ENCODE assay signal across 1 cellular context in the genomic region with DNA sequence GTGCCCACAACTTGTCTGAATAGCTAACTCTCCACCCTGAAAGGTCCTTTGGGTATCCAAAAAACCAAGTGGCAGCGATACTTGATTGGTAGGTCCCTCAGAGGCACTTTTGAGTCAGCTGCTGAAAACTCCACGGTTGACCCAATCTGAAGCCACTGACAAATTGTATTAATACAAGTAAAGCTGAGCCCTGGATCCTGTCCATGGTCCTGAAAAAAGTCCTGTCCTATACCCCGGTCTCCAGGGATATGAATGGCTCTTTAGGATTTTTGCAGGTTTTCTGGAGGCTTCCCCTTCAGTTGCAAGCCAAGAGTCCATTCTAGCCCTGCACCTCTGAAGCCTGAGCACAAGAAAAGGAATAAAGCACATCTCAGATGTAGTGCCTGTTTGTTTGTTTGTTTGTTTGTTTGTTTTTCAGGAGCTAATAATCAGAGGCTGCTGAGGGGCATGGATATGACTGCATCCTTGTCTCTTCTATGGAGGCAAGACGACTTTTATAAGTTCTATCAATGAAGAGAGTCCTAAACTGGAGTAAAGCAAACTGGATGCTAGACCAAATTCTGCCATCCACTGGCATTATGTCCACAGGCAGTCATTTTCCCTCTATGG.
TF ChIP-seq lines count a peak whose summit lies in the region.

No MANE protein-coding gene starts in this region.

TF ChIP-seq in GM12878, 131 proteins besides CTCF, POLR2A, EP300 and RAD21:
- TF ChIP-seq KLF5 (IDR thresholded peaks at IDR 0.05; ENCODE audit: partially characterized antibody) (no peak), YBX1 (IDR thresholded peaks at IDR 0.05) (no peak), SMAD1 (IDR thresholded peaks at IDR 0.05; ENCODE audit: low read depth, partially characterized antibody) (no peak), SIN3A (IDR thresholded peaks at IDR 0.05; ENCODE audit: low read depth, low read length) (no peak)
- TF ChIP-seq, protein P1, sequence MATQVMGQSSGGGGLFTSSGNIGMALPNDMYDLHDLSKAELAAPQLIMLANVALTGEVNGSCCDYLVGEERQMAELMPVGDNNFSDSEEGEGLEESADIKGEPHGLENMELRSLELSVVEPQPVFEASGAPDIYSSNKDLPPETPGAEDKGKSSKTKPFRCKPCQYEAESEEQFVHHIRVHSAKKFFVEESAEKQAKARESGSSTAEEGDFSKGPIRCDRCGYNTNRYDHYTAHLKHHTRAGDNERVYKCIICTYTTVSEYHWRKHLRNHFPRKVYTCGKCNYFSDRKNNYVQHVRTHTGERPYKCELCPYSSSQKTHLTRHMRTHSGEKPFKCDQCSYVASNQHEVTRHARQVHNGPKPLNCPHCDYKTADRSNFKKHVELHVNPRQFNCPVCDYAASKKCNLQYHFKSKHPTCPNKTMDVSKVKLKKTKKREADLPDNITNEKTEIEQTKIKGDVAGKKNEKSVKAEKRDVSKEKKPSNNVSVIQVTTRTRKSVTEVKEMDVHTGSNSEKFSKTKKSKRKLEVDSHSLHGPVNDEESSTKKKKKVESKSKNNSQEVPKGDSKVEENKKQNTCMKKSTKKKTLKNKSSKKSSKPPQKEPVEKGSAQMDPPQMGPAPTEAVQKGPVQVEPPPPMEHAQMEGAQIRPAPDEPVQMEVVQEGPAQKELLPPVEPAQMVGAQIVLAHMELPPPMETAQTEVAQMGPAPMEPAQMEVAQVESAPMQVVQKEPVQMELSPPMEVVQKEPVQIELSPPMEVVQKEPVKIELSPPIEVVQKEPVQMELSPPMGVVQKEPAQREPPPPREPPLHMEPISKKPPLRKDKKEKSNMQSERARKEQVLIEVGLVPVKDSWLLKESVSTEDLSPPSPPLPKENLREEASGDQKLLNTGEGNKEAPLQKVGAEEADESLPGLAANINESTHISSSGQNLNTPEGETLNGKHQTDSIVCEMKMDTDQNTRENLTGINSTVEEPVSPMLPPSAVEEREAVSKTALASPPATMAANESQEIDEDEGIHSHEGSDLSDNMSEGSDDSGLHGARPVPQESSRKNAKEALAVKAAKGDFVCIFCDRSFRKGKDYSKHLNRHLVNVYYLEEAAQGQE (IDR thresholded peaks at IDR 0.05; ENCODE audit: low read depth, low read length), result peak; percentile 92
- TF ChIP-seq, protein P2, sequence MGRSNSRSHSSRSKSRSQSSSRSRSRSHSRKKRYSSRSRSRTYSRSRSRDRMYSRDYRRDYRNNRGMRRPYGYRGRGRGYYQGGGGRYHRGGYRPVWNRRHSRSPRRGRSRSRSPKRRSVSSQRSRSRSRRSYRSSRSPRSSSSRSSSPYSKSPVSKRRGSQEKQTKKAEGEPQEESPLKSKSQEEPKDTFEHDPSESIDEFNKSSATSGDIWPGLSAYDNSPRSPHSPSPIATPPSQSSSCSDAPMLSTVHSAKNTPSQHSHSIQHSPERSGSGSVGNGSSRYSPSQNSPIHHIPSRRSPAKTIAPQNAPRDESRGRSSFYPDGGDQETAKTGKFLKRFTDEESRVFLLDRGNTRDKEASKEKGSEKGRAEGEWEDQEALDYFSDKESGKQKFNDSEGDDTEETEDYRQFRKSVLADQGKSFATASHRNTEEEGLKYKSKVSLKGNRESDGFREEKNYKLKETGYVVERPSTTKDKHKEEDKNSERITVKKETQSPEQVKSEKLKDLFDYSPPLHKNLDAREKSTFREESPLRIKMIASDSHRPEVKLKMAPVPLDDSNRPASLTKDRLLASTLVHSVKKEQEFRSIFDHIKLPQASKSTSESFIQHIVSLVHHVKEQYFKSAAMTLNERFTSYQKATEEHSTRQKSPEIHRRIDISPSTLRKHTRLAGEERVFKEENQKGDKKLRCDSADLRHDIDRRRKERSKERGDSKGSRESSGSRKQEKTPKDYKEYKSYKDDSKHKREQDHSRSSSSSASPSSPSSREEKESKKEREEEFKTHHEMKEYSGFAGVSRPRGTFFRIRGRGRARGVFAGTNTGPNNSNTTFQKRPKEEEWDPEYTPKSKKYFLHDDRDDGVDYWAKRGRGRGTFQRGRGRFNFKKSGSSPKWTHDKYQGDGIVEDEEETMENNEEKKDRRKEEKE (IDR thresholded peaks at IDR 0.05), result no peak
- TF ChIP-seq, protein P3, sequence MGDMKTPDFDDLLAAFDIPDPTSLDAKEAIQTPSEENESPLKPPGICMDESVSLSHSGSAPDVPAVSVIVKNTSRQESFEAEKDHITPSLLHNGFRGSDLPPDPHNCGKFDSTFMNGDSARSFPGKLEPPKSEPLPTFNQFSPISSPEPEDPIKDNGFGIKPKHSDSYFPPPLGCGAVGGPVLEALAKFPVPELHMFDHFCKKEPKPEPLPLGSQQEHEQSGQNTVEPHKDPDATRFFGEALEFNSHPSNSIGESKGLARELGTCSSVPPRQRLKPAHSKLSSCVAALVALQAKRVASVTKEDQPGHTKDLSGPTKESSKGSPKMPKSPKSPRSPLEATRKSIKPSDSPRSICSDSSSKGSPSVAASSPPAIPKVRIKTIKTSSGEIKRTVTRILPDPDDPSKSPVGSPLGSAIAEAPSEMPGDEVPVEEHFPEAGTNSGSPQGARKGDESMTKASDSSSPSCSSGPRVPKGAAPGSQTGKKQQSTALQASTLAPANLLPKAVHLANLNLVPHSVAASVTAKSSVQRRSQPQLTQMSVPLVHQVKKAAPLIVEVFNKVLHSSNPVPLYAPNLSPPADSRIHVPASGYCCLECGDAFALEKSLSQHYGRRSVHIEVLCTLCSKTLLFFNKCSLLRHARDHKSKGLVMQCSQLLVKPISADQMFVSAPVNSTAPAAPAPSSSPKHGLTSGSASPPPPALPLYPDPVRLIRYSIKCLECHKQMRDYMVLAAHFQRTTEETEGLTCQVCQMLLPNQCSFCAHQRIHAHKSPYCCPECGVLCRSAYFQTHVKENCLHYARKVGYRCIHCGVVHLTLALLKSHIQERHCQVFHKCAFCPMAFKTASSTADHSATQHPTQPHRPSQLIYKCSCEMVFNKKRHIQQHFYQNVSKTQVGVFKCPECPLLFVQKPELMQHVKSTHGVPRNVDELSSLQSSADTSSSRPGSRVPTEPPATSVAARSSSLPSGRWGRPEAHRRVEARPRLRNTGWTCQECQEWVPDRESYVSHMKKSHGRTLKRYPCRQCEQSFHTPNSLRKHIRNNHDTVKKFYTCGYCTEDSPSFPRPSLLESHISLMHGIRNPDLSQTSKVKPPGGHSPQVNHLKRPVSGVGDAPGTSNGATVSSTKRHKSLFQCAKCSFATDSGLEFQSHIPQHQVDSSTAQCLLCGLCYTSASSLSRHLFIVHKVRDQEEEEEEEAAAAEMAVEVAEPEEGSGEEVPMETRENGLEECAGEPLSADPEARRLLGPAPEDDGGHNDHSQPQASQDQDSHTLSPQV (IDR thresholded peaks at IDR 0.05), result no peak
- TF ChIP-seq, protein P4, sequence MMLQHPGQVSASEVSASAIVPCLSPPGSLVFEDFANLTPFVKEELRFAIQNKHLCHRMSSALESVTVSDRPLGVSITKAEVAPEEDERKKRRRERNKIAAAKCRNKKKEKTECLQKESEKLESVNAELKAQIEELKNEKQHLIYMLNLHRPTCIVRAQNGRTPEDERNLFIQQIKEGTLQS (IDR thresholded peaks at IDR 0.05; ENCODE audit: borderline replicate concordance, extremely low read depth, low read depth, low read length), result no peak
TF ChIP-seq in GM12878: peak in this region for 1.
